In genomic region chr12:58949954-58950738, GRCh38 we compare ENCODE assay signal across 10 cellular contexts. TPM values are rescaled to one million over a fixed set of nuclear protein-coding genes. Genes with fewer than 3 reads are reported as not detected.
DNase-seq lines count a peak whose midpoint lies in the region; ATAC-seq and TF ChIP-seq lines count a peak whose summit lies in the region.
"Not testable (repeated sequence)": the region's sequence is repeated elsewhere in the genome, so short reads cannot be mapped to it uniquely, and the experiment has no call there.
"Had no signal": no experiment of that assay in that cellular context is flagged by ENCODE, and none has a peak within 500 bp of the region (broad histone marks: within the 10 kb centered on the region; RNA-seq: fewer than 3 reads in every experiment).

No MANE protein-coding gene starts in this region.

- in situ Hi-C loops in transverse colon (cut with MboI; ENCODE audit: low pct_ligation_motif_present in 1 of 4, low pct_unique_long_range_greater_than_20kb in 1 of 4, low sequenced_read_pairs in 3 of 4) = not testable (repeated sequence)

- H3K9me3 Mint-ChIP-seq in chondrocyte (ENCODE audit: low read depth) = peaks cover 22% of the 10 kb centered on the region

- H2AFZ ChIP-seq in hepatocyte = peak overlapping the region; percentile 52

- H3K4me1 ChIP-seq in HUES48 (ENCODE audit: control insufficient read depth, insufficient read depth, low read length); Peyer's patch; hepatocyte (ENCODE audit: insufficient read depth); mucosa of descending colon (ENCODE audit: low read depth): not testable (repeated sequence)
- peaks cover 0 to 20% (median 4%) of the 10 kb centered on the region in 4 donors for H3K4me1 ChIP-seq in transverse colon

- H4K20me1 ChIP-seq in hepatocyte (ENCODE audit: insufficient read depth, poor library complexity, severe bottlenecking) = not testable (repeated sequence)

- H3K27me3 Mint-ChIP-seq in chondrocyte (ENCODE audit: low read depth) = not testable (repeated sequence)

- not testable (repeated sequence) for H3K4me3 ChIP-seq in HUES48 (ENCODE audit: low read depth, low read length); hepatocyte; mucosa of descending colon
- peak overlapping the region in 2 of 4 donors; percentile 7 to 22 for H3K4me3 ChIP-seq in Peyer's patch
- peak overlapping the region in 1 of 4 donors; percentile 32 for H3K4me3 ChIP-seq in transverse colon

- H3K27me3 ChIP-seq in HUES48 (ENCODE audit: control insufficient read depth, insufficient read depth, low read length); Peyer's patch; hepatocyte; transverse colon: not testable (repeated sequence)

- peak in 3 of 6 experiments; percentile 27 to 31 (median 29) for TF ChIP-seq CTCF in Peyer's patch (IDR thresholded peaks at IDR 0.05)
- not testable (repeated sequence) for TF ChIP-seq CTCF in chondrocyte (IDR thresholded peaks at IDR 0.05); hepatocyte (IDR thresholded peaks at IDR 0.05; ENCODE audit: poor library complexity); mucosa of descending colon (IDR thresholded peaks at IDR 0.05)
- peak in 3 of 5 experiments; percentile 2 to 30 (median 12) for TF ChIP-seq CTCF in transverse colon (IDR thresholded peaks at IDR 0.05)

- H3K9me3 ChIP-seq in HUES48 (ENCODE audit: control insufficient read depth, insufficient read depth, low read length); Peyer's patch; hepatocyte (ENCODE audit: low read depth); mucosa of descending colon; transverse colon: not testable (repeated sequence)

- TF ChIP-seq EP300 in transverse colon (IDR thresholded peaks at IDR 0.05; ENCODE audit: low read depth) = not testable (repeated sequence)

- H3K79me2 ChIP-seq in hepatocyte = not testable (repeated sequence)

- intact Hi-C loops in mucosa of descending colon (cut with DNase I, micrococcal nuclease); transverse colon (cut with DNase I; ENCODE audit: low total_unique reads): not testable (repeated sequence)

- not testable (repeated sequence) for TF ChIP-seq POLR2A in Peyer's patch (IDR thresholded peaks at IDR 0.05)
- peak; percentile 52 for TF ChIP-seq POLR2A in transverse colon (IDR thresholded peaks at IDR 0.05)

- DNase-seq in ELF-1 (ENCODE audit: low read depth, low spot score) = peak; percentile 84
- peak; percentile 69 for DNase-seq in NCI-H2029 treated with DMSO at 0.1 percent for 48 hours (lab: John Stamatoyannopoulos, UW)
- peak in 2 of 3 donors; percentile 86 to 88 for DNase-seq in Peyer's patch
- DNase-seq in chondrocyte (ENCODE audit: low spot score) = peak; percentile 58
- peak; percentile 65 for DNase-seq in hepatocyte (ENCODE audit: low spot score)
- peak; percentile 86 to 96 (median 90) for DNase-seq in mucosa of descending colon
- peak; percentile 92 for DNase-seq in transverse colon

- not testable (repeated sequence) for H3K4me1 Mint-ChIP-seq in chondrocyte (ENCODE audit: low read depth)

- not testable (repeated sequence) for H3K4me3 Mint-ChIP-seq in chondrocyte (ENCODE audit: unreplicated experiment)

- 66% methylated on average over 10 of the region's 11 CpGs for WGBS in hepatocyte (ENCODE audit: low lambda C conversion rate, missing lambda C conversion rate)
- WGBS in transverse colon (ENCODE audit: low coverage in 1 of 2), 2 donors = 52% methylated on average over 11 of the region's 11 CpGs; no CpG with 5 or more reads in 1 of the 2 donors

- peak; percentile 93 for ATAC-seq in mucosa of descending colon

- not testable (repeated sequence) for H3K9me2 ChIP-seq in hepatocyte (replicated peaks; ENCODE audit: insufficient read depth)

- not testable (repeated sequence) for H3K27ac Mint-ChIP-seq in chondrocyte (ENCODE audit: unreplicated experiment)

- not testable (repeated sequence) for H3K36me3 Mint-ChIP-seq in chondrocyte (ENCODE audit: low read depth)

- H3K36me3 ChIP-seq in HUES48 (ENCODE audit: control insufficient read depth, insufficient read depth, low read length); Peyer's patch; hepatocyte (replicated peaks; ENCODE audit: insufficient read depth, low read depth); mucosa of descending colon (ENCODE audit: low read depth); transverse colon: not testable (repeated sequence)

- H3K4me2 ChIP-seq in hepatocyte = peak overlapping the region; percentile 62

- H3K9ac ChIP-seq in HUES48 (ENCODE audit: low read depth, low read length) = not testable (repeated sequence)

- H3K27ac ChIP-seq in HUES48 (ENCODE audit: low read depth, low read length) (peak overlapping the region; percentile 61), Peyer's patch (peak overlapping the region in 3 of 4 donors; percentile 73 to 87 (median 73)), hepatocyte (peak overlapping the region; percentile 92), transverse colon (peak overlapping the region; percentile 75 to 88 (median 84))

RNA-seq across cellular contexts. Expression of gene LRIG3, which starts 29.8 kb away (rescaled TPM):
- total RNA-seq in Peyer's patch (100 to 1,000 TPM in 1 of 4 donors, 10 to 100 TPM in 3; 56.9 to 136 (median 69.8) TPM), chondrocyte (80.4 to 207 TPM (median 85.8 TPM) in 3 replicates), hepatocyte (63.9 and 71.5 TPM in 2 replicates), mucosa of descending colon (10 to 100 TPM; 65.6 to 95.8 (median 90.0) TPM), transverse colon (100 to 1,000 TPM in 3 of 4 donors, 10 to 100 TPM in 1; 43.0 to 115 (median 107) TPM)
- polyA plus RNA-seq in hepatocyte = 21.7 and 23.7 TPM in 2 replicates
- total RNA-seq: CD4-positive, CD25-positive, alpha-beta regulatory T cell; K562 had no signal
- polyA plus RNA-seq: CD4-positive, CD25-positive, alpha-beta regulatory T cell had no signal
